Comparison of ENCODE assay signal across 8 cellular contexts in genomic region chr20:50460608-50461268, GRCh38. TPM values are rescaled to one million over a fixed set of nuclear protein-coding genes. Genes with fewer than 3 reads are reported as not detected.
DNase-seq lines count a peak whose midpoint lies in the region; ATAC-seq and TF ChIP-seq lines count a peak whose summit lies in the region.

No MANE protein-coding gene starts in this region.

- peak; percentile 87 for TF ChIP-seq CTCF in LNCaP clone FGC (IDR thresholded peaks at IDR 0.05; ENCODE audit: control insufficient read depth, extremely low read depth, insufficient read depth)
- TF ChIP-seq CTCF in SK-N-SH (IDR thresholded peaks at IDR 0.05) = peak; percentile 86
- peak; percentile 92 for TF ChIP-seq CTCF in progenitor cell of endocrine pancreas (IDR thresholded peaks at IDR 0.05; ENCODE audit: unreplicated experiment)
- TF ChIP-seq CTCF in upper lobe of left lung (IDR thresholded peaks at IDR 0.05) = peak; percentile 94 to 99 (median 98)

- POLR2A ChIA-PET in SK-N-SH (lab: Yijun Ruan, JAX) = no interaction called here

- 15% methylated on average over 7 of the region's 13 CpGs for WGBS in SK-N-SH (ENCODE audit: low lambda C conversion rate)
- 13 to 29% methylated on average over 5 to 13 of the region's 13 CpGs for WGBS in upper lobe of left lung, 2 donors

- H3K9ac ChIP-seq in SK-N-SH = no peak overlapping the region

- peak; percentile 87 for TF ChIP-seq RAD21 in SK-N-SH (IDR thresholded peaks at IDR 0.05; ENCODE audit: low read length)

- H3K27me3 ChIP-seq in SK-N-SH (ENCODE audit: insufficient read depth) (no peaks in the 10 kb centered on the region), upper lobe of left lung (no peaks in the 10 kb centered on the region)

- H3K27me3 Mint-ChIP-seq in activated naive CD4-positive, alpha-beta T cell treated with anti-CD3 and anti-CD28 coated beads for 36 hours (ENCODE audit: low read depth) = peaks cover 4% of the 10 kb centered on the region
- peaks cover 6% of the 10 kb centered on the region for H3K27me3 Mint-ChIP-seq in progenitor cell of endocrine pancreas

- intact Hi-C loops in activated naive CD4-positive, alpha-beta T cell treated with anti-CD3 and anti-CD28 coated beads for 36 hours (cut with micrococcal nuclease) = loop anchor here (1.0 to 10.0 kb wide), 4 partner anchors 122 to 476 kb away; partner anchors contain the start of genes CEBPB and SNAI1
- intact Hi-C loops in head of caudate nucleus (cut with DNase I) = loop anchor here (1.0 kb wide), 1 partner anchor 270 kb away; the partner anchor contains the start of gene CEBPB

- H3K9me2 ChIP-seq in SK-N-SH = no peaks in the 10 kb centered on the region

- peaks cover 0 to 8% of the 10 kb centered on the region in 2 experiments; a peak in 2 of 4 replicates for H3K4me1 ChIP-seq in SK-N-SH (ENCODE audit: control insufficient read depth in 1 of 2, insufficient read depth in 2 of 2, low read depth in 1 of 2, low read length in 1 of 2)
- H3K4me1 ChIP-seq in upper lobe of left lung = peaks cover 23 to 41% (median 34%) of the 10 kb centered on the region in 4 donors

- TF ChIP-seq EP300 in SK-N-SH (IDR thresholded peaks at IDR 0.05; ENCODE audit: borderline replicate concordance in 1 of 2, low read depth in 1 of 2, low read length in 1 of 2) (no peak), upper lobe of left lung (IDR thresholded peaks at IDR 0.05) (peak in 1 of 4 donors; percentile 5)

- CTCF ChIA-PET in SK-N-SH (lab: Yijun Ruan, JAX) = interaction anchor here (0.6 to 16.2 kb wide), 9 partner anchors 10 to 275 kb away, joined by 3 to 281 read pairs (median 3); partner anchors contain the start of gene CEBPB
- CTCF ChIA-PET in activated naive CD4-positive, alpha-beta T cell treated with anti-CD3 and anti-CD28 coated beads for 36 hours (lab: Charles Lee) = interaction anchor here (0.6 to 7.5 kb wide), 6 partner anchors 47 to 313 kb away, joined by 3 to 171 read pairs (median 3); partner anchors contain the start of gene CEBPB

- no peaks in the 10 kb centered on the region for H3K36me3 ChIP-seq in SK-N-SH (replicated peaks in 1 of 2; ENCODE audit: control insufficient read depth in 1 of 2, insufficient read depth in 2 of 2, low read length in 1 of 2)
- H3K36me3 ChIP-seq in upper lobe of left lung = no peaks in the 10 kb centered on the region

- no peak overlapping the region for H3K4me2 ChIP-seq in SK-N-SH

- H3K36me3 Mint-ChIP-seq in activated naive CD4-positive, alpha-beta T cell treated with anti-CD3 and anti-CD28 coated beads for 36 hours (ENCODE audit: low read depth) = no peaks in the 10 kb centered on the region
- no peaks in the 10 kb centered on the region for H3K36me3 Mint-ChIP-seq in progenitor cell of endocrine pancreas (ENCODE audit: insufficient read depth)

- H3K4me3 Mint-ChIP-seq in activated naive CD4-positive, alpha-beta T cell treated with anti-CD3 and anti-CD28 coated beads for 36 hours = no peak overlapping the region
- no peak overlapping the region for H3K4me3 Mint-ChIP-seq in progenitor cell of endocrine pancreas (ENCODE audit: low read depth)

- peaks cover 5% of the 10 kb centered on the region for H3F3A ChIP-seq in SK-N-SH (replicated peaks; ENCODE audit: insufficient read depth)

- H3K27ac Mint-ChIP-seq in activated naive CD4-positive, alpha-beta T cell treated with anti-CD3 and anti-CD28 coated beads for 36 hours = no peak overlapping the region
- H3K27ac Mint-ChIP-seq in progenitor cell of endocrine pancreas = no peak overlapping the region

- H3K9me3 ChIP-seq in SK-N-SH (no peaks in the 10 kb centered on the region), upper lobe of left lung (no peaks in the 10 kb centered on the region)

- DNase-seq in SIG-M5 treated with dmso at 0.1 percent for 504 hours (lab: John Stamatoyannopoulos, UW; ENCODE audit: unreplicated experiment) (peak; percentile 81), SIG-M5 (lab: John Stamatoyannopoulos, UW) (no peak), LNCaP clone FGC (ENCODE audit: low read depth) (peak; percentile 35), SK-N-SH (peak; percentile 92), head of caudate nucleus (peak; percentile 53 to 92 (median 80)), progenitor cell of endocrine pancreas (ENCODE audit: low spot score, unreplicated experiment) (peak; percentile 87), upper lobe of left lung (peak; percentile 63 to 94)
- peak; percentile 90 for DNase-seq in activated naive CD4-positive, alpha-beta T cell treated with anti-CD3 and anti-CD28 coated beads for 36 hours

- H3K27ac ChIP-seq in SK-N-SH (ENCODE audit: low read depth in 2 of 2, low read length in 1 of 2) (no peak overlapping the region), upper lobe of left lung (peak overlapping the region; percentile 16 to 79 (median 58))

- peak; percentile 95 to 96 for ATAC-seq in upper lobe of left lung (ENCODE audit: low FRiP score in 2 of 2)

- H2AFZ ChIP-seq in SK-N-SH (ENCODE audit: low read depth) = no peak overlapping the region

- TF ChIP-seq POLR2A in upper lobe of left lung (IDR thresholded peaks at IDR 0.05) = peak in 1 of 4 donors; percentile 14

- H3K4me1 Mint-ChIP-seq in activated naive CD4-positive, alpha-beta T cell treated with anti-CD3 and anti-CD28 coated beads for 36 hours (ENCODE audit: low read depth) = peaks cover 9% of the 10 kb centered on the region
- peaks cover 8% of the 10 kb centered on the region for H3K4me1 Mint-ChIP-seq in progenitor cell of endocrine pancreas (ENCODE audit: low read depth)

- H3K4me3 ChIP-seq in LNCaP clone FGC (ENCODE audit: low read depth, low read length) (no peak overlapping the region), SK-N-SH (ENCODE audit: low read depth in 2 of 2, low read length in 1 of 2) (peak overlapping the region in 1 of 2 experiments; percentile 49; a peak in 1 of 4 replicates), upper lobe of left lung (no peak overlapping the region)

- no peaks in the 10 kb centered on the region for H4K20me1 ChIP-seq in SK-N-SH (ENCODE audit: insufficient read depth)

- no peaks in the 10 kb centered on the region for H3K79me2 ChIP-seq in SK-N-SH (ENCODE audit: insufficient read depth)

- H3K9me3 Mint-ChIP-seq in activated naive CD4-positive, alpha-beta T cell treated with anti-CD3 and anti-CD28 coated beads for 36 hours = no peaks in the 10 kb centered on the region
- no peaks in the 10 kb centered on the region for H3K9me3 Mint-ChIP-seq in progenitor cell of endocrine pancreas (ENCODE audit: low read depth)

TF ChIP-seq in SK-N-SH, 30 proteins besides CTCF, POLR2A, EP300 and RAD21:
- TF ChIP-seq SMC3 (IDR thresholded peaks at IDR 0.05; ENCODE audit: low read depth, low read length) = peak; percentile 94
- no peak for TF ChIP-seq ELF1 (IDR thresholded peaks at IDR 0.05)

RNA-seq across cellular contexts. Expression of gene PTPN1, which starts 49.4 kb away (rescaled TPM):
- polyA plus RNA-seq in SK-N-SH (2012; rRNA removed) = 23.6 and 25.2 TPM in 2 replicates
- 26.2 and 27.0 TPM in 2 replicates for polyA plus RNA-seq in SK-N-SH (2012; cell fraction: cytosol; rRNA removed)
- polyA plus RNA-seq in SK-N-SH (2012; cell fraction: nucleus; rRNA removed) = 25.5 and 40.8 TPM in 2 replicates
- total RNA-seq in activated naive CD4-positive, alpha-beta T cell treated with anti-CD3 and anti-CD28 coated beads for 36 hours = 100 to 1,000 TPM; 111 to 119 TPM
- total RNA-seq in progenitor cell of endocrine pancreas (26.0 and 27.7 TPM in 2 replicates), upper lobe of left lung (100 to 1,000 TPM in 3 of 6 donors, 10 to 100 TPM in 3; 75.1 to 137 (median 96.1) TPM)

Comparison
In these comparisons a context has a peak if more than half of its experiments do, and no peak if none do; other contexts are left out.
1. H3K27ac ChIP-seq: peak in upper lobe of left lung (4 of 4); none in SK-N-SH (0 of 2).
2. Peak in every context shown above with its lines, with median percentiles within 50 percentile points of each other: CTCF ChIP-seq.